Comparison of ENCODE assay signal across 11 cellular contexts in the genomic region with DNA sequence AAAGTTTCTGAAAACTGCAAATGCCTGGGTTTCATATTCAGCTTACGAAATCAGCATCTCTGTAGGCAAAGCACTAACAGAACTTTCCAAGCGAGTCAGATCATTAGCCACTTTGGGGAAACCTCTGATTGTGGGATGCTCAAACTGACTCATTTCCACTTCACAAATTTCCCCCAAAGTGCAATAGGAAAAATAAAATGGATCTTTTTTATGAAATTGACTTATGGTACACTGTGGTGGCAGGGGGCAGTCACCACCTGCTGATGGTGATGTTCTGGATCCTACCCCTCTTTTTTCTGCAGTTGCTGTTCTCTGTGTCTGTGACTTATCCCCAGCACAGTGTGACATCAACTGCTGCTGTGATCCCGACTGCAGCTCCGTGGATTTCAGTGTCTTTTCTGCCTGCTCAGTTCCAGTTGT. TPM values are rescaled to one million over a fixed set of nuclear protein-coding genes. Genes with fewer than 3 reads are reported as not detected.
DNase-seq lines count a peak whose midpoint lies in the region; ATAC-seq, FAIRE-seq and TF ChIP-seq lines count a peak whose summit lies in the region.
"Had no signal": no experiment of that assay in that cellular context is flagged by ENCODE, and none has a peak within 500 bp of the region (broad histone marks: within the 10 kb centered on the region; RNA-seq: fewer than 3 reads in every experiment).

No MANE protein-coding gene starts in this region.

- H2BK5ac ChIP-seq in IMR-90 (ENCODE audit: low read depth, low read length, poor library complexity, severe bottlenecking) = no peak overlapping the region

- CTCF ChIA-PET in IMR-90 (lab: Yijun Ruan, JAX) (interaction anchor here (0.7 kb wide), 1 partner anchor 21 kb away, joined by 3 read pairs; no protein-coding TSS in a partner anchor), K562 (lab: Yijun Ruan, JAX; ENCODE audit: low intra/inter-chr PET ratio) (interaction anchor here (0.6 kb wide), 1 partner anchor 159 kb away, joined by 3 read pairs; no protein-coding TSS in a partner anchor)

- no peak overlapping the region for H2AK5ac ChIP-seq in IMR-90 (ENCODE audit: low read depth, low read length)

- no peak overlapping the region for H3K14ac ChIP-seq in IMR-90 (replicated peaks; ENCODE audit: low read depth, low read length)

- H3K79me1 ChIP-seq in IMR-90 (ENCODE audit: low read depth in 1 of 2, low read length in 2 of 2) = peaks cover 2% of the 10 kb centered on the region in 2 experiments

- BruUV-seq in IMR-90 (replicated peaks; lab: Mats Ljungman, UMichigan) (no TSS peak), K562 (replicated peaks; lab: Mats Ljungman, UMichigan) (no TSS peak)

- TF ChIP-seq RAD21 in IMR-90 (IDR thresholded peaks at IDR 0.05; ENCODE audit: low read length) (peak; percentile 19; the same call in 1 of the 2 replicates), K562 (CRISPR knock-in tag; conservative IDR thresholded peaks at IDR 0.05 in 1 of 2, IDR thresholded peaks at IDR 0.05 in 1 of 2) (peak in 1 of 2 experiments; percentile 37; a peak in 2 of 4 replicates)

- H3K9me1 ChIP-seq in IMR-90 (ENCODE audit: insufficient read depth, low read length) (no peaks in the 10 kb centered on the region), K562 (ENCODE audit: control insufficient read depth, insufficient read depth, low read length) (no peaks in the 10 kb centered on the region)

- POLR2A ChIA-PET in IMR-90 (lab: Charles Lee; ENCODE audit: unreplicated experiment) (no interaction called here), K562 (lab: Yijun Ruan, JAX) (interaction anchor here (0.6 kb wide), 1 partner anchor 170 kb away, joined by 3 read pairs; no protein-coding TSS in a partner anchor)

- dilution Hi-C loops in IMR-90 (cut with HindIII; ENCODE audit: low sequenced_read_pairs, unreplicated experiment) = no loop called here

- H3K9ac ChIP-seq in DND-41 (ENCODE audit: low read depth, low read length) (no peak overlapping the region), IMR-90 (ENCODE audit: low read depth, low read length) (no peak overlapping the region), K562 (ENCODE audit: insufficient read depth in 1 of 2, low read depth in 2 of 2, low read length in 2 of 2) (no peak overlapping the region)

- no peak overlapping the region for H2BK20ac ChIP-seq in IMR-90 (ENCODE audit: low read depth, low read length)

- no peak for DNase-seq in DND-41
- DNase-seq in IMR-90 = peak; percentile 29
- DNase-seq in K562 (ENCODE audit: extremely low read depth in 1 of 4, low spot score in 3 of 4) = no peak
- no peak for DNase-seq in esophagus muscularis mucosa (ENCODE audit: extremely low spot score)
- DNase-seq in NCI-H774 (lab: John Stamatoyannopoulos, UW) = no peak

- TF ChIP-seq CTCF in DND-41 (IDR thresholded peaks at IDR 0.05; ENCODE audit: borderline replicate concordance, extremely low read depth, low read length, poor library complexity, severe bottlenecking) (peak; percentile 24), IMR-90 (conservative IDR thresholded peaks at IDR 0.05; ENCODE audit: low read depth, low read length) (no peak), K562 (IDR thresholded peaks at IDR 0.05 in 2 of 3, conservative IDR thresholded peaks at IDR 0.05 in 1 of 3; ENCODE audit: insufficient read depth in 2 of 3, low read depth in 1 of 3, low read length in 3 of 3) (peak in 2 of 3 experiments; percentile 18 to 43; a peak in 3 of 6 replicates), esophagus muscularis mucosa (IDR thresholded peaks at IDR 0.05) (no peak)

- H2BK15ac ChIP-seq in IMR-90 (ENCODE audit: low read depth, low read length) = no peak overlapping the region

- H3K4me1 ChIP-seq in DND-41 (ENCODE audit: insufficient read depth, low read length) (peaks cover 6% of the 10 kb centered on the region), IMR-90 (ENCODE audit: control insufficient read depth, insufficient read depth, low read length) (no peaks in the 10 kb centered on the region), K562 (replicated peaks in 1 of 2; ENCODE audit: control insufficient read depth in 2 of 2, insufficient read depth in 2 of 2, low read length in 2 of 2) (peaks cover 0 to 3% of the 10 kb centered on the region in 2 experiments; a peak in 2 of 5 replicates), esophagus muscularis mucosa (peaks cover 1 to 13% (median 9%) of the 10 kb centered on the region in 4 donors)

- TF ChIP-seq EP300 in K562 (IDR thresholded peaks at IDR 0.05; ENCODE audit: low read length) (no peak), esophagus muscularis mucosa (IDR thresholded peaks at IDR 0.05) (no peak)

- no peaks in the 10 kb centered on the region for H3K27me3 ChIP-seq in DND-41 (ENCODE audit: insufficient read depth, low read length, poor library complexity)
- no peaks in the 10 kb centered on the region for H3K27me3 ChIP-seq in IMR-90 (ENCODE audit: control insufficient read depth, insufficient read depth, low read length)
- H3K27me3 ChIP-seq in K562 (ENCODE audit: control insufficient read depth in 2 of 2, insufficient read depth in 2 of 2, low read length in 2 of 2) = no peaks in the 10 kb centered on the region
- no peaks in the 10 kb centered on the region for H3K27me3 ChIP-seq in esophagus muscularis mucosa
- H3K27me3 ChIP-seq: suprapubic skin had no signal

- H3K4me3 ChIP-seq in DND-41 (ENCODE audit: low read depth in 1 of 2, low read length in 2 of 2) (no peak overlapping the region), IMR-90 (ENCODE audit: insufficient read depth, low read depth, low read length) (no peak overlapping the region), K562 (no peak overlapping the region), esophagus muscularis mucosa (no peak overlapping the region)
- H3K4me3 ChIP-seq: suprapubic skin had no signal

- H3K4me2 ChIP-seq in DND-41 (ENCODE audit: insufficient read depth, low read length) (no peak overlapping the region), IMR-90 (ENCODE audit: low read depth, low read length) (no peak overlapping the region), K562 (ENCODE audit: insufficient read depth, low read length) (no peak overlapping the region)

- no peak overlapping the region for H4K5ac ChIP-seq in IMR-90 (ENCODE audit: low read depth, low read length)

- H3K18ac ChIP-seq in IMR-90 (ENCODE audit: low read depth, low read length) = no peak overlapping the region

- no peak overlapping the region for H4K8ac ChIP-seq in IMR-90 (ENCODE audit: low read depth in 2 of 2, low read length in 2 of 2)

- no peak overlapping the region for H3K23ac ChIP-seq in IMR-90 (ENCODE audit: low read depth, low read length)

- no peaks in the 10 kb centered on the region for H3K79me2 ChIP-seq in DND-41 (ENCODE audit: insufficient read depth, low read length)
- no peaks in the 10 kb centered on the region for H3K79me2 ChIP-seq in K562 (ENCODE audit: control insufficient read depth, insufficient read depth, low read length)

- ATAC-seq in DND-41 (ENCODE audit: insufficient read depth, low read depth) = no peak
- ATAC-seq in GM19397 (IDR thresholded peaks at IDR 0.05; ENCODE audit: unreplicated experiment) = peak; percentile 55
- peak; percentile 27; the same call in 1 of the 2 replicates for ATAC-seq in IMR-90 (ENCODE audit: low read depth)
- peak; percentile 58; the same call in 1 of the 3 replicates for ATAC-seq in K562
- no peak for ATAC-seq in HG03378 (IDR thresholded peaks at IDR 0.05; ENCODE audit: unreplicated experiment)
- no peak for ATAC-seq in HG03097 (IDR thresholded peaks at IDR 0.05; ENCODE audit: low FRiP score, unreplicated experiment)
- ATAC-seq: naive thymus-derived CD4-positive, alpha-beta T cell had no signal

- no peak overlapping the region for H2AK9ac ChIP-seq in IMR-90 (replicated peaks; ENCODE audit: low read depth, low read length, poor library complexity)

- H3K9me3 ChIP-seq in DND-41 (ENCODE audit: insufficient read depth, low read length, severe bottlenecking) (no peaks in the 10 kb centered on the region), IMR-90 (ENCODE audit: control insufficient read depth, insufficient read depth, low read length) (no peaks in the 10 kb centered on the region), K562 (replicated peaks; ENCODE audit: control insufficient read depth, insufficient read depth, low read depth, low read length) (no peaks in the 10 kb centered on the region), esophagus muscularis mucosa (no peaks in the 10 kb centered on the region)
- H3K9me3 ChIP-seq: suprapubic skin had no signal

- H3K36me3 ChIP-seq in DND-41 (ENCODE audit: insufficient read depth, low read length) = no peaks in the 10 kb centered on the region
- peaks cover 2% of the 10 kb centered on the region; the same call in 1 of the 2 replicates for H3K36me3 ChIP-seq in IMR-90 (ENCODE audit: control insufficient read depth, insufficient read depth, low read length)
- H3K36me3 ChIP-seq in K562 (ENCODE audit: control insufficient read depth, insufficient read depth, low read length) = no peaks in the 10 kb centered on the region; the same call in 2 of the 3 replicates
- peaks cover 0 to 37% (median 18%) of the 10 kb centered on the region in 4 donors for H3K36me3 ChIP-seq in esophagus muscularis mucosa

- H2BK120ac ChIP-seq in IMR-90 (ENCODE audit: low read depth, low read length) = no peak overlapping the region

- no CpG with 5 or more reads among the region's 4 CpGs for WGBS in IMR-90 (ENCODE audit: extremely low coverage in 2 of 2, insufficient read length in 1 of 2), 2 experiments
- 31% methylated on average over 4 of the region's 4 CpGs for WGBS in K562 (ENCODE audit: insufficient coverage, low coverage, missing lambda C conversion rate)
- WGBS in esophagus muscularis mucosa = 85% methylated on average over 4 of the region's 4 CpGs

- no peak overlapping the region for H3K4ac ChIP-seq in IMR-90 (ENCODE audit: low read depth, low read length)

- H2AFZ ChIP-seq in DND-41 (ENCODE audit: low read depth, low read length) = no peak overlapping the region
- H2AFZ ChIP-seq in IMR-90 (replicated peaks; ENCODE audit: low read length, poor library complexity) = no peak overlapping the region
- H2AFZ ChIP-seq in K562 (ENCODE audit: low read depth, low read length) = no peak overlapping the region

- H4K20me1 ChIP-seq in DND-41 (ENCODE audit: insufficient read depth, low read length) = no peaks in the 10 kb centered on the region
- no peaks in the 10 kb centered on the region for H4K20me1 ChIP-seq in IMR-90 (ENCODE audit: insufficient read depth, low read length)
- H4K20me1 ChIP-seq in K562 (replicated peaks; ENCODE audit: control insufficient read depth, insufficient read depth, low read length) = no peaks in the 10 kb centered on the region

- TF ChIP-seq POLR2A in IMR-90 (IDR thresholded peaks at IDR 0.05; ENCODE audit: low read depth, low read length) (no peak), K562 (conservative IDR thresholded peaks at IDR 0.05) (no peak), esophagus muscularis mucosa (IDR thresholded peaks at IDR 0.05; ENCODE audit: low read depth) (no peak)

- no peak overlapping the region for H4K91ac ChIP-seq in IMR-90 (ENCODE audit: insufficient read depth, low read depth, low read length)

- no peak overlapping the region for H3K27ac ChIP-seq in DND-41 (ENCODE audit: low read length)
- H3K27ac ChIP-seq in IMR-90 (ENCODE audit: insufficient read depth, low read length) = no peak overlapping the region
- no peak overlapping the region for H3K27ac ChIP-seq in K562 (ENCODE audit: extremely low read depth, low read depth, low read length)
- no peak overlapping the region for H3K27ac ChIP-seq in esophagus muscularis mucosa (replicated peaks in 1 of 4)
- H3K27ac ChIP-seq: suprapubic skin, VCaP had no signal

- intact Hi-C loops in IMR-90 (cut with micrococcal nuclease) (no loop called here), K562 (cut with micrococcal nuclease) (loop anchor here (5.0 kb wide), 2 partner anchors 78 to 208 kb away; no protein-coding TSS in a partner anchor), esophagus muscularis mucosa (cut with DNase I) (loop anchor here (10.0 kb wide), 1 partner anchor 265 kb away; no protein-coding TSS in a partner anchor)

- peak; percentile 6 for FAIRE-seq in K562 (lab: Jason Lieb, UNC)

- H3K56ac ChIP-seq in IMR-90 (ENCODE audit: extremely low read depth, insufficient read depth, low read length) = no peak overlapping the region

- in situ Hi-C loops in IMR-90 (cut with MboI; ENCODE audit: low sequenced_read_pairs) = loop anchor here (10.0 kb wide), 1 partner anchor 265 kb away; no protein-coding TSS in a partner anchor
- in situ Hi-C loops in K562 (cut with MboI) = loop anchor here (10.0 kb wide), 1 partner anchor 205 kb away; no protein-coding TSS in a partner anchor

RNA-seq across cellular contexts. Expression of gene TCTN1, which starts 5.6 kb away (rescaled TPM):
- total RNA-seq in IMR-90 (2012; rRNA removed) (11.1 and 11.7 TPM in 2 replicates), K562 (2014; rRNA removed) (5.1 and 5.5 TPM in 2 replicates), K562 (2014; rRNA removed; fragmentation: Illumina TruSeq; extraction: Trizol) (3.7 and 4.7 TPM in 2 replicates), K562 (2015; rRNA removed; fragmentation: Illumina TruSeq; extraction: Trizol) (5.1 and 6.3 TPM in 2 replicates), K562 (2021) (3.8 and 4.0 TPM in 2 replicates), esophagus muscularis mucosa (10 to 100 TPM; 17.4 to 26.2 (median 21.4) TPM)
- polyA plus RNA-seq in IMR-90 (2012; rRNA removed) (17.5 and 18.8 TPM in 2 replicates), K562 (2011; rRNA removed) (11.4 and 12.5 TPM in 2 replicates), K562 (2014; fragmentation: Illumina TruSeq; extraction: Trizol) (4.2 and 5.7 TPM in 2 replicates), K562 (2014; fragmentation: Nextera tagmentation; extraction: Ambion mirVana) (under 1 TPM; 0.32 to 0.98 TPM), K562 (2014; rRNA removed) (3.7 and 7.2 TPM in 2 replicates)
- polyA plus RNA-seq in IMR-90 (2012; cell fraction: cytosol; rRNA removed) = 16.9 and 18.3 TPM in 2 replicates
- 37.6 and 52.8 TPM in 2 replicates for polyA plus RNA-seq in IMR-90 (2012; cell fraction: nucleus; rRNA removed; ENCODE audit: low replicate concordance)
- 16.6 and 18.2 TPM in 2 replicates for total RNA-seq in K562 (2011; cell fraction: chromatin; rRNA removed; ENCODE audit: low replicate concordance)
- 8.3 and 13.5 TPM in 2 replicates for total RNA-seq in K562 (2011; cell fraction: nucleolus; rRNA removed)
- 15.0 and 27.9 TPM in 2 replicates for total RNA-seq in K562 (2011; cell fraction: nucleoplasm; rRNA removed)
- polyA plus RNA-seq in K562 (2011; cell fraction: cytosol; rRNA removed) = 9.8 and 10.2 TPM in 2 replicates
- 26.2 and 26.6 TPM in 2 replicates for polyA plus RNA-seq in K562 (2011; cell fraction: nucleus; rRNA removed)
- 6.4 and 15.2 TPM in 2 replicates for polyA plus RNA-seq in K562 (2012)
- 9.4 and 10.4 TPM in 2 replicates for polyA minus RNA-seq in K562 (2011; rRNA and poly(A)+ RNA removed)
- 2.3 and 5.8 TPM in 2 replicates for polyA minus RNA-seq in K562 (2011; cell fraction: cytosol; rRNA and poly(A)+ RNA removed)
- polyA minus RNA-seq in K562 (2011; cell fraction: nucleus; rRNA and poly(A)+ RNA removed) = 10.5 and 16.1 TPM in 2 replicates

RNA-seq across cellular contexts. Expression of gene PPTC7, which starts 36.4 kb away (rescaled TPM):
- total RNA-seq in IMR-90 (2012; rRNA removed) (4.1 and 4.7 TPM in 2 replicates), K562 (2014; rRNA removed) (5.3 and 5.4 TPM in 2 replicates), K562 (2014; rRNA removed; fragmentation: Illumina TruSeq; extraction: Trizol) (11.9 and 12.1 TPM in 2 replicates), K562 (2015; rRNA removed; fragmentation: Illumina TruSeq; extraction: Trizol) (7.6 and 8.0 TPM in 2 replicates), K562 (2021) (19.3 and 21.8 TPM in 2 replicates), esophagus muscularis mucosa (10 to 100 TPM; 36.6 to 55.6 (median 53.2) TPM)
- polyA plus RNA-seq in IMR-90 (2012; rRNA removed) (5.9 and 6.8 TPM in 2 replicates), K562 (2011; rRNA removed) (21.6 and 23.1 TPM in 2 replicates), K562 (2014; fragmentation: Illumina TruSeq; extraction: Trizol) (18.2 and 19.5 TPM in 2 replicates), K562 (2014; fragmentation: Nextera tagmentation; extraction: Ambion mirVana) (1 to 10 TPM; 2.6 to 4.7 TPM), K562 (2014; rRNA removed) (15.2 and 16.9 TPM in 2 replicates)
- 1.7 and 1.9 TPM in 2 replicates for polyA plus RNA-seq in IMR-90 (2012; cell fraction: cytosol; rRNA removed)
- polyA plus RNA-seq in IMR-90 (2012; cell fraction: nucleus; rRNA removed; ENCODE audit: low replicate concordance) = 1.8 and 7.3 TPM in 2 replicates
- 18.9 and 40.1 TPM in 2 replicates for total RNA-seq in K562 (2011; cell fraction: chromatin; rRNA removed; ENCODE audit: low replicate concordance)
- total RNA-seq in K562 (2011; cell fraction: nucleolus; rRNA removed) = 12.0 and 15.0 TPM in 2 replicates
- total RNA-seq in K562 (2011; cell fraction: nucleoplasm; rRNA removed) = 29.2 and 51.3 TPM in 2 replicates
- polyA plus RNA-seq in K562 (2011; cell fraction: cytosol; rRNA removed) = 7.9 and 14.3 TPM in 2 replicates
- polyA plus RNA-seq in K562 (2011; cell fraction: nucleus; rRNA removed) = 17.9 and 24.3 TPM in 2 replicates
- 13.8 and 15.4 TPM in 2 replicates for polyA plus RNA-seq in K562 (2012)
- 36.0 and 39.7 TPM in 2 replicates for polyA minus RNA-seq in K562 (2011; rRNA and poly(A)+ RNA removed)
- polyA minus RNA-seq in K562 (2011; cell fraction: cytosol; rRNA and poly(A)+ RNA removed) = 14.9 and 17.1 TPM in 2 replicates
- polyA minus RNA-seq in K562 (2011; cell fraction: nucleus; rRNA and poly(A)+ RNA removed) = 11.0 and 20.3 TPM in 2 replicates

Comparison
In these comparisons a context has a peak if more than half of its experiments do, and no peak if none do; other contexts are left out.
1. ATAC-seq: peak in GM19397 (single experiment), IMR-90 (single experiment) and K562 (single experiment); none in DND-41 (single experiment), HG03378 (single experiment) and HG03097 (single experiment).
2. CTCF ChIP-seq: peak in DND-41 (single experiment) and K562 (2 of 3); none in IMR-90 (single experiment) and esophagus muscularis mucosa (0 of 3).